ENCODE assay signal across 17 cellular contexts in genomic region chr13:79283742-79284141, GRCh38.
"Had no signal": no experiment of that assay in that cellular context is flagged by ENCODE, and none has a peak within 500 bp of the region (broad histone marks: within the 10 kb centered on the region; RNA-seq: fewer than 3 reads in every experiment).

No MANE protein-coding gene starts in this region.

- H3K9me3 ChIP-seq: MG63, SJSA1 had no signal

- H3K36me3 ChIP-seq: MG63, SJSA1 had no signal

- FAIRE-seq: HTR-8/SVneo, RCC 7860 had no signal

- H3K4me1 ChIP-seq: SJSA1 had no signal

- H3K4me3 ChIP-seq: MG63, SJSA1, SK-N-MC had no signal

- H3K27ac ChIP-seq: HL-60, SJSA1, SK-N-MC had no signal

- DNase-seq: MG63, NCI-H1092, NCI-H1105 treated with DMSO at 0.1 percent for 48 hours, NCI-H1436, NCI-H187, NCI-H2029 treated with DMSO at 0.1 percent for 48 hours, NCI-H2171 treated with DMSO at 0.1 percent for 48 hours, NCI-H524, NCI-H69, NCI-H774, Right ventricle myocardium superior, RPMI8226 had no signal

- H3K27me3 ChIP-seq: MG63 had no signal
